In the genomic region with DNA sequence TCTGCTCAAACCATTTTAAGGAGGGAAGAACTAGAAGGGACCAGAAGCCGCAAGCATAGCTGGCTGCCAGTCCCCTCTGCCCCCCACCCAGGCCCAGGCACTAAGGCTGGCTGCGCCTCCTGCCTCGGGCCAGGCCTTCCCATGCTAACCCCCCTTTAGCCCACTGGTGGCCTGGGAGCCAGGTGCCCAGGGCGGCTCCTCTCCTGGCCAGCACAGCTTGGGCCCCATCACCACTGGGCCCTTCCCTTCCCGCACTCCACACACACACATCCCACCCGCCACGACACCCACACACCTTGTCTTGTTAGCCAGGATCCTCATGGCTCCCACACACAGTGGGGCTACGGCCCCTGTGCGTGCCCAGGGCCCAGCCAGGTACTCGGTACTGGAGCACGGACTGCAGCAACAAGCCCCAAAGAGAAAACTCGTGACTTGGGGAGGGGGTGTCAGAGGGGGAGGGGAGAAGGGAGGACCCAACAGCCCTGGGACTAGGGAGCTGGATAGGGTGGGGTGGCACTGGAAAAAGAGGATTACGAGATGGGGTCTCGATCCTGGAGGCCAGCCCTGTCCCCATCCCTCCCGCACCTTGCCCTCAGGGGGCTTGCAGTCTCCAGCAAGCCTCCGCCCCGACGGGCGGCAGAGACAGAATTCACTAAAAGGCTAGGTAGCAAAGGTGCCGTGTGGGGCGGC, we compare ENCODE assay signal across 8 cellular contexts. TPM values are rescaled to one million over a fixed set of nuclear protein-coding genes. Genes with fewer than 3 reads are reported as not detected.
DNase-seq lines count a peak whose midpoint lies in the region; ATAC-seq, FAIRE-seq and TF ChIP-seq lines count a peak whose summit lies in the region.

No MANE protein-coding gene starts in this region.

- no peaks in the 10 kb centered on the region for H3F3A ChIP-seq in MM.1S (ENCODE audit: insufficient read depth, low read length)

- no peaks in the 10 kb centered on the region for H4K20me1 ChIP-seq in HCT116 (ENCODE audit: insufficient read depth)
- H4K20me1 ChIP-seq in MM.1S (ENCODE audit: insufficient read depth, low read length): no peaks in the 10 kb centered on the region

- H3K9me3 ChIP-seq in HCT116 (ENCODE audit: control insufficient read depth in 1 of 2, insufficient read depth in 1 of 2, low read depth in 1 of 2, low read length in 2 of 2) (no peaks in the 10 kb centered on the region), ascending aorta (no peaks in the 10 kb centered on the region), small intestine (ENCODE audit: control insufficient read depth, low read depth) (no peaks in the 10 kb centered on the region), MM.1S (replicated peaks; ENCODE audit: insufficient read depth, low read length) (no peaks in the 10 kb centered on the region)

- POLR2A ChIA-PET in HCT116 (lab: Charles Lee): interaction anchor here (0.8 to 2.7 kb wide), 8 partner anchors 26 to 220 kb away, joined by 3 to 15 read pairs (median 4); partner anchors contain the start of genes DDX6 and HMBS

- no peak for TF ChIP-seq POLR2A in HCT116 (IDR thresholded peaks at IDR 0.05; ENCODE audit: borderline replicate concordance, extremely low read depth, insufficient read depth, insufficient read length)

- H3K9me2 ChIP-seq in HCT116 (ENCODE audit: insufficient read depth) (no peaks in the 10 kb centered on the region), MM.1S (replicated peaks; ENCODE audit: insufficient read depth, low read length) (no peaks in the 10 kb centered on the region)

- H3K4me1 ChIP-seq in HCT116 (ENCODE audit: control insufficient read depth in 1 of 2, insufficient read depth in 2 of 2, low read length in 2 of 2): peaks cover 60 to 86% of the 10 kb centered on the region in 2 experiments
- peaks cover 36 to 68% of the 10 kb centered on the region in 2 donors for H3K4me1 ChIP-seq in ascending aorta
- H3K4me1 ChIP-seq in small intestine (ENCODE audit: control insufficient read depth in 2 of 2, insufficient read depth in 1 of 2, low read depth in 1 of 2, low read length in 1 of 2): peaks cover 23 to 35% of the 10 kb centered on the region in 2 donors
- no peaks in the 10 kb centered on the region; the same call in 1 of the 2 replicates for H3K4me1 ChIP-seq in MM.1S (ENCODE audit: low read length)

- no peak for DNase-seq in HCT116 (ENCODE audit: low read depth, low spot score)
- DNase-seq in ascending aorta (ENCODE audit: low spot score in 2 of 2): no peak
- DNase-seq in small intestine: no peak
- no peak for DNase-seq in MM.1S
- no peak for DNase-seq in retina

- no peak for TF ChIP-seq CTCF in HCT116 (IDR thresholded peaks at IDR 0.05 in 2 of 3, conservative IDR thresholded peaks at IDR 0.05 in 1 of 3; ENCODE audit: borderline replicate concordance in 1 of 3, insufficient read depth in 1 of 3, low read depth in 2 of 3, low read length in 2 of 3)
- no peak for TF ChIP-seq CTCF in ascending aorta (IDR thresholded peaks at IDR 0.05)
- TF ChIP-seq CTCF in MM.1S (IDR thresholded peaks at IDR 0.05; ENCODE audit: low read length): no peak

- intact Hi-C loops in HCT116 (cut with micrococcal nuclease): loop anchor here (5.0 kb wide), 2 partner anchors 108 to 117 kb away; partner anchors contain the start of genes DDX6, RPS25 and TRAPPC4
- intact Hi-C loops in ascending aorta (cut with DNase I): loop anchor here (5.0 kb wide), 2 partner anchors 117 to 287 kb away; partner anchors contain the start of gene DDX6

- H3K9ac ChIP-seq in HCT116 (ENCODE audit: low read length) (peak overlapping the region; percentile 91), MM.1S (ENCODE audit: low read length) (no peak overlapping the region)

- CTCF ChIA-PET in HCT116 (lab: Charles Lee): interaction anchor here (1.0 to 7.2 kb wide), 6 partner anchors 19 to 220 kb away, joined by 3 to 150 read pairs (median 4); partner anchors contain the start of genes BCL9L, DDX6 and UPK2

- TSS peak; percentile 66 for BruUV-seq in HCT116 (replicated peaks; lab: Mats Ljungman, UMichigan)

- H2AFZ ChIP-seq in HCT116 (ENCODE audit: low read depth, low read length, poor library complexity, severe bottlenecking): no peak overlapping the region
- no peak overlapping the region for H2AFZ ChIP-seq in MM.1S (ENCODE audit: low read length)

- RAD21 ChIA-PET in HCT116 (lab: Charles Lee; ENCODE audit: low non-redundant PET in 1 of 2, low total read pairs in 2 of 2, uncharacterized antibody in 2 of 2, unreplicated experiment in 2 of 2): interaction anchor here (0.6 to 2.2 kb wide), 10 partner anchors 13 to 117 kb away, joined by 3 to 13 read pairs (median 5); partner anchors contain the start of gene BCL9L (in 2 of the 2)

- H3K4me3 ChIP-seq in HCT116 (replicated peaks in 1 of 2; ENCODE audit: low read depth in 1 of 2, low read length in 2 of 2): peak overlapping the region; percentile 40 to 58
- peak overlapping the region; percentile 52 to 67 for H3K4me3 ChIP-seq in ascending aorta
- peak overlapping the region; percentile 63 for H3K4me3 ChIP-seq in iPS-11a (ENCODE audit: low read depth, low read length)
- peak overlapping the region in 1 of 2 donors; percentile 44 for H3K4me3 ChIP-seq in small intestine (ENCODE audit: low read depth in 1 of 2, low read length in 2 of 2)
- no peak overlapping the region for H3K4me3 ChIP-seq in MM.1S (ENCODE audit: low read length)

- FAIRE-seq in small intestine (lab: Jason Lieb, UNC): no peak

- peaks cover 84% of the 10 kb centered on the region for H3K79me2 ChIP-seq in HCT116 (ENCODE audit: insufficient read depth, low read length)
- H3K79me2 ChIP-seq in MM.1S (ENCODE audit: low read length): no peaks in the 10 kb centered on the region

- peaks cover 13 to 22% of the 10 kb centered on the region in 2 experiments for H3K36me3 ChIP-seq in HCT116 (ENCODE audit: control insufficient read depth in 1 of 2, insufficient read depth in 2 of 2, low read length in 2 of 2)
- peaks cover 15 to 26% of the 10 kb centered on the region in 2 donors for H3K36me3 ChIP-seq in ascending aorta
- peaks cover 0 to 4% of the 10 kb centered on the region in 2 donors for H3K36me3 ChIP-seq in small intestine (ENCODE audit: control insufficient read depth in 2 of 2, insufficient read depth in 2 of 2, low read length in 2 of 2)
- no peaks in the 10 kb centered on the region for H3K36me3 ChIP-seq in MM.1S (replicated peaks; ENCODE audit: insufficient read depth, low read length)

- ATAC-seq in HCT116 (no peak), HG02798 (IDR thresholded peaks at IDR 0.05; ENCODE audit: poor library complexity, unreplicated experiment) (no peak), GM19452 (IDR thresholded peaks at IDR 0.05; ENCODE audit: unreplicated experiment) (no peak)

- H3K4me2 ChIP-seq in HCT116 (ENCODE audit: low read length): peak overlapping the region; percentile 100
- no peak overlapping the region for H3K4me2 ChIP-seq in MM.1S (ENCODE audit: low read depth, low read length)

- TF ChIP-seq RAD21 in HCT116 (IDR thresholded peaks at IDR 0.05; ENCODE audit: low read depth): no peak

- H3K27me3 ChIP-seq in HCT116 (ENCODE audit: insufficient read depth, low read length) (no peaks in the 10 kb centered on the region), ascending aorta (no peaks in the 10 kb centered on the region), small intestine (ENCODE audit: control insufficient read depth in 2 of 2, insufficient read depth in 2 of 2, low read length in 2 of 2) (no peaks in the 10 kb centered on the region), MM.1S (replicated peaks; ENCODE audit: insufficient read depth, low read length) (no peaks in the 10 kb centered on the region)

- WGBS in small intestine, 3 donors: 57 to 70% (median 65%) methylated on average over 20 to 21 of the region's 21 CpGs

- H3K27ac ChIP-seq in HCT116 (ENCODE audit: low read depth, low read length) (peak overlapping the region; percentile 100), ascending aorta (peak overlapping the region; percentile 97), small intestine (ENCODE audit: low read depth in 1 of 2, low read length in 1 of 2) (peak overlapping the region; percentile 62 to 84), MM.1S (ENCODE audit: low read length) (no peak overlapping the region)

TF ChIP-seq in HCT116, 20 proteins besides CTCF, POLR2A, EP300 and RAD21:
- TF ChIP-seq REST (IDR thresholded peaks at IDR 0.05; ENCODE audit: low read depth): no peak
- peak; percentile 11; the same call in 1 of the 2 replicates for TF ChIP-seq POLR2AphosphoS5 (IDR thresholded peaks at IDR 0.05; ENCODE audit: low read depth, low read length)
TF ChIP-seq in HCT116: peak in this region for 1.

RNA-seq across cellular contexts. Expression of gene BCL9L, which starts 16.0 kb away (rescaled TPM):
- total RNA-seq in HCT116 (2021; ENCODE audit: unreplicated experiment) (120 TPM), ascending aorta (46.5 TPM)
- polyA plus RNA-seq in HCT116 (2012): 83.0 and 85.7 TPM in 2 replicates
- 10 to 100 TPM; 11.6 to 23.5 (median 14.3) TPM for polyA plus RNA-seq in small intestine

RNA-seq across cellular contexts. Expression of gene CXCR5, which starts 26.1 kb away (rescaled TPM):
- total RNA-seq in HCT116 (2021; ENCODE audit: unreplicated experiment) (not detected), ascending aorta (not detected)
- 0.01 TPM in 1 of 2 replicates, not detected in the other for polyA plus RNA-seq in HCT116 (2012)
- under 1 TPM; 0.22 to 0.61 (median 0.54) TPM for polyA plus RNA-seq in small intestine

RNA-seq across cellular contexts. Expression of gene UPK2, which starts 46.3 kb away (rescaled TPM):
- total RNA-seq in HCT116 (2021; ENCODE audit: unreplicated experiment): 0.42 TPM
- polyA plus RNA-seq in HCT116 (2012): 0.26 and 0.55 TPM in 2 replicates
- total RNA-seq in ascending aorta: not detected
- polyA plus RNA-seq in small intestine: not detected
